15 cellular contexts compared by ENCODE assay signal in genomic region chr1:203133969-203134725, GRCh38. TPM values are rescaled to one million over a fixed set of nuclear protein-coding genes. Genes with fewer than 3 reads are reported as not detected.
A peak's percentile ranks its signal among the peaks of the same experiment; 100 is the strongest.
DNase-seq lines count a peak whose midpoint lies in the region; ATAC-seq lines count a peak whose summit lies in the region.
"Had no signal": no experiment of that assay in that cellular context is flagged by ENCODE, and none has a peak within 500 bp of the region (broad histone marks: within the 10 kb centered on the region; RNA-seq: fewer than 3 reads in every experiment).

No MANE protein-coding gene starts in this region.

- H3K4me1 Mint-ChIP-seq in activated T-cell treated with anti-CD3 and anti-CD28 coated beads, Interleukin-2, amount 50 U/mL, for 24 hours (ENCODE audit: low read depth), result peaks cover 7% of the 10 kb centered on the region
- peaks cover 5% of the 10 kb centered on the region for H3K4me1 Mint-ChIP-seq in activated T-cell treated with anti-CD3 and anti-CD28 coated beads, Interleukin-2, amount 50 U/mL, for 4 hours (ENCODE audit: low read depth)

- H3K4me3 Mint-ChIP-seq in activated T-cell treated with anti-CD3 and anti-CD28 coated beads, Interleukin-2, amount 50 U/mL, for 24 hours, result no peak overlapping the region
- H3K4me3 Mint-ChIP-seq in activated T-cell treated with anti-CD3 and anti-CD28 coated beads, Interleukin-2, amount 50 U/mL, for 4 hours, result no peak overlapping the region
- H3K4me3 Mint-ChIP-seq: activated naive CD8-positive, alpha-beta T cell treated with anti-CD3 and anti-CD28 coated beads, Interleukin-2, amount 50 U/mL, for 24 hours; HFFc6 had no signal

- H3K27me3 Mint-ChIP-seq in activated T-cell treated with anti-CD3 and anti-CD28 coated beads, Interleukin-2, amount 50 U/mL, for 24 hours, result peaks cover 20% of the 10 kb centered on the region
- H3K27me3 Mint-ChIP-seq in activated T-cell treated with anti-CD3 and anti-CD28 coated beads, Interleukin-2, amount 50 U/mL, for 4 hours (ENCODE audit: low read depth), result peaks cover 19% of the 10 kb centered on the region

- H3K36me3 Mint-ChIP-seq in activated T-cell treated with anti-CD3 and anti-CD28 coated beads, Interleukin-2, amount 50 U/mL, for 24 hours (ENCODE audit: low read depth), result no peaks in the 10 kb centered on the region
- H3K36me3 Mint-ChIP-seq in activated T-cell treated with anti-CD3 and anti-CD28 coated beads, Interleukin-2, amount 50 U/mL, for 4 hours (ENCODE audit: insufficient read depth), result no peaks in the 10 kb centered on the region

- H3K27ac Mint-ChIP-seq in activated T-cell treated with anti-CD3 and anti-CD28 coated beads, Interleukin-2, amount 50 U/mL, for 24 hours, result no peak overlapping the region
- H3K27ac Mint-ChIP-seq: activated naive CD8-positive, alpha-beta T cell treated with anti-CD3 and anti-CD28 coated beads, Interleukin-2, amount 50 U/mL, for 24 hours; HFFc6 had no signal

- ATAC-seq in activated T-cell treated with anti-CD3 and anti-CD28 coated beads, Interleukin-2, amount 50 U/mL, for 4 hours, result no peak
- ATAC-seq in HG03521 (IDR thresholded peaks at IDR 0.05; ENCODE audit: unreplicated experiment), result no peak
- ATAC-seq: activated naive CD8-positive, alpha-beta T cell treated with anti-CD3 and anti-CD28 coated beads, Interleukin-2, amount 50 U/mL, for 24 hours had no signal

- no peaks in the 10 kb centered on the region for H3K9me3 Mint-ChIP-seq in activated T-cell treated with anti-CD3 and anti-CD28 coated beads, Interleukin-2, amount 50 U/mL, for 24 hours
- H3K9me3 Mint-ChIP-seq in activated T-cell treated with anti-CD3 and anti-CD28 coated beads, Interleukin-2, amount 50 U/mL, for 4 hours, result no peaks in the 10 kb centered on the region
- H3K9me3 Mint-ChIP-seq: activated naive CD8-positive, alpha-beta T cell treated with anti-CD3 and anti-CD28 coated beads, Interleukin-2, amount 50 U/mL, for 24 hours; HFFc6 had no signal

- peak overlapping the region; percentile 75 for H3K27ac ChIP-seq in temporal lobe (ENCODE audit: low read depth, low read length)
- H3K27ac ChIP-seq: prostate gland, SJSA1 had no signal

- peak; percentile 17 for DNase-seq in activated T-cell treated with anti-CD3 and anti-CD28 coated beads, Interleukin-2, amount 50 U/mL, for 24 hours
- no peak for DNase-seq in activated T-cell treated with anti-CD3 and anti-CD28 coated beads, Interleukin-2, amount 50 U/mL, for 4 hours
- DNase-seq in SKM-1 treated with dmso at 0.1 percent for 144 hours (lab: John Stamatoyannopoulos, UW; ENCODE audit: unreplicated experiment) (peak; percentile 86), islet precursor cell (peak; percentile 84), COLO829 (ENCODE audit: low spot score) (no peak)
- no peak for DNase-seq in stimulated activated CD8-positive, alpha-beta memory T cell treated with anti-CD3 and anti-CD28 coated beads, Interleukin-4, amount 100 ng/mL, for 48 hours
- DNase-seq: activated CD4-positive, alpha-beta T cell treated with anti-CD3 and anti-CD28 coated beads, Interleukin-2, amount 50 U/mL, for 48 hours; activated naive CD8-positive, alpha-beta T cell treated with anti-CD3 and anti-CD28 coated beads, Interleukin-2, amount 50 U/mL, for 24 hours; HFFc6; NCI-H1694 had no signal

RNA-seq across cellular contexts. Expression of gene ADORA1, which starts 6.6 kb away (rescaled TPM):
- under 1 TPM in 1 of 3 donors, not detected in 2; 0.10 TPM for total RNA-seq in activated T-cell treated with anti-CD3 and anti-CD28 coated beads, Interleukin-2, amount 50 U/mL, for 4 hours
- 9.1 TPM for total RNA-seq in temporal lobe
- total RNA-seq: SJSA1 had no signal

RNA-seq across cellular contexts. Expression of gene MYBPH, which starts 41.5 kb away (rescaled TPM):
- total RNA-seq in activated T-cell treated with anti-CD3 and anti-CD28 coated beads, Interleukin-2, amount 50 U/mL, for 4 hours, result not detected
- total RNA-seq in temporal lobe, result not detected
- total RNA-seq: A673, HFFc6, SJSA1 had no signal

RNA-seq across cellular contexts. Expression of gene MYOG, which starts 48.3 kb away (rescaled TPM):
- not detected for total RNA-seq in activated T-cell treated with anti-CD3 and anti-CD28 coated beads, Interleukin-2, amount 50 U/mL, for 4 hours
- total RNA-seq in temporal lobe, result not detected
- total RNA-seq: A673, HFFc6, SJSA1 had no signal

RNA-seq across cellular contexts. Expression of gene CHI3L1, which starts 52.4 kb away (rescaled TPM):
- total RNA-seq in activated T-cell treated with anti-CD3 and anti-CD28 coated beads, Interleukin-2, amount 50 U/mL, for 4 hours, result not detected
- total RNA-seq in temporal lobe, result 0.74 TPM
- total RNA-seq: A673, HFFc6, SJSA1 had no signal

Comparison
In these comparisons a context has a peak if more than half of its experiments do, and no peak if none do; other contexts are left out.
1. DNase-seq: peak in activated T-cell treated with anti-CD3 and anti-CD28 coated beads, Interleukin-2, amount 50 U/mL, for 24 hours (single experiment), SKM-1 treated with dmso at 0.1 percent for 144 hours (single experiment) and islet precursor cell (single experiment); none in activated T-cell treated with anti-CD3 and anti-CD28 coated beads, Interleukin-2, amount 50 U/mL, for 4 hours (single experiment), COLO829 (single experiment) and stimulated activated CD8-positive, alpha-beta memory T cell treated with anti-CD3 and anti-CD28 coated beads, Interleukin-4, amount 100 ng/mL, for 48 hours (single experiment).